24 cellular contexts compared by ENCODE assay signal in the genomic region with DNA sequence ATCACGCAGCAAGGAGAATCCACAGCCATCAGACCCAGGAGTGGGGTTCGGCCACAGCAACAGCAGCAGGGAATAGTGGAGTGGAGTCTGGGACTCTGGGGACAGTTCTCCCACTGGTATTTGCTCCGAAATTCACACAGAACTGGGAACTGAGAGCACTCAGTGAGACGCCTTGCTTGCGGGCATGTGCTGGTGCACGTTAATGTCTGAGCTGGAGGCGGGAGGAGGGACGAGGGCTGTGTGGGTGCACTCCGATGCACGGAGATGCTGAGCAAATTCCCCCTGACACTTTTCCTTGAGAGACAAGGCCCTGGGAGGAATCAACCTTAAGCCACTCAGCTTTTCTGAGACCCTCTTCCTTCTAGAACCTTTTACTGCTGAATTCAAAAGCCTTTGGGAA. TPM values are rescaled to one million over a fixed set of nuclear protein-coding genes. Genes with fewer than 3 reads are reported as not detected.
A peak's percentile ranks its signal among the peaks of the same experiment; 100 is the strongest.
DNase-seq lines count a peak whose midpoint lies in the region; ATAC-seq and TF ChIP-seq lines count a peak whose summit lies in the region.
"Had no signal": no experiment of that assay in that cellular context is flagged by ENCODE, and none has a peak within 500 bp of the region (broad histone marks: within the 10 kb centered on the region; RNA-seq: fewer than 3 reads in every experiment).

No MANE protein-coding gene starts in this region.

- H3K4me2 ChIP-seq in GM23338 (no peak overlapping the region), PC-3 (ENCODE audit: low read length) (peak overlapping the region; percentile 4; the same call in 1 of the 2 replicates), mesenchymal stem cell (ENCODE audit: low read length, poor library complexity, severe bottlenecking) (no peak overlapping the region)

- H2AK5ac ChIP-seq in mesenchymal stem cell (ENCODE audit: low read length, severe bottlenecking): no peak overlapping the region

- no peak overlapping the region for H4K8ac ChIP-seq in mesenchymal stem cell (ENCODE audit: low read length)

- H3K9me3 ChIP-seq in PC-3 (ENCODE audit: low read length): no peaks in the 10 kb centered on the region
- H3K9me3 ChIP-seq in mesenchymal stem cell (ENCODE audit: control insufficient read depth, low read length): no peaks in the 10 kb centered on the region
- H3K9me3 ChIP-seq: BLaER1 treated with 17β-estradiol and CSF1 and Interleukin-3, amounts not matched to agents 10 nM and 100 nM; Caco-2 had no signal

- H3K27me3 ChIP-seq in GM23338 (ENCODE audit: insufficient read depth): peaks cover 33% of the 10 kb centered on the region
- no peaks in the 10 kb centered on the region for H3K27me3 ChIP-seq in PC-3 (ENCODE audit: low read length)
- H3K27me3 ChIP-seq in mesenchymal stem cell (ENCODE audit: control insufficient read depth in 1 of 2, insufficient read depth in 1 of 2, low read length in 2 of 2): peaks cover 0 to 43% of the 10 kb centered on the region in 2 experiments
- H3K27me3 ChIP-seq: BLaER1 treated with 17β-estradiol and CSF1 and Interleukin-3, amounts not matched to agents 10 nM and 100 nM had no signal

- H3K79me1 ChIP-seq in mesenchymal stem cell (replicated peaks; ENCODE audit: low read length, poor library complexity, severe bottlenecking): no peaks in the 10 kb centered on the region

- POLR2A ChIA-PET in PC-3 (lab: Charles Lee; ENCODE audit: unreplicated experiment): no interaction called here

- H3K4me3 Mint-ChIP-seq in GM23338: no peak overlapping the region
- H3K4me3 Mint-ChIP-seq in stimulated activated naive B cell treated with anti-CD40 and anti-IgM and Interleukin-4, amounts not matched to agents 10 μg/mL and 1 μg/mL and 100 μg/mL, for 72 hours: no peak overlapping the region
- H3K4me3 Mint-ChIP-seq: CD4-positive, alpha-beta memory T cell had no signal

- H4K91ac ChIP-seq in mesenchymal stem cell (ENCODE audit: low read length): no peak overlapping the region

- DNase-seq in GM23338 (ENCODE audit: low spot score) (no peak), PC-3 (no peak), mesenchymal stem cell (no peak), putamen (ENCODE audit: low spot score) (peak; percentile 70), cerebellar nuclear complex (lab: John Stamatoyannopoulos, UW) (no peak)
- DNase-seq in stimulated activated naive B cell treated with anti-CD40 and anti-IgM and Interleukin-4, amounts not matched to agents 10 μg/mL and 1 μg/mL and 100 μg/mL, for 72 hours: no peak
- DNase-seq: ACHN; CD4-positive, alpha-beta memory T cell; DND-41; GOT3; KG1; NCI-H1105; NCI-H2029 treated with DMSO at 0.1 percent for 48 hours; NCI-H2171; NCI-H345; NCI-H524; NCI-H774; RPMI8226; SHP77 treated with DMSO at 0.1 percent for 48 hours had no signal

- no peak for TF ChIP-seq CTCF in GM23338 (conservative IDR thresholded peaks at IDR 0.05; ENCODE audit: low read depth in 2 of 2)
- no peak for TF ChIP-seq CTCF in PC-3 (conservative IDR thresholded peaks at IDR 0.05; ENCODE audit: low read depth, low read length)

- no peaks in the 10 kb centered on the region for H3K36me3 Mint-ChIP-seq in GM23338 (ENCODE audit: low read depth)
- no peaks in the 10 kb centered on the region for H3K36me3 Mint-ChIP-seq in stimulated activated naive B cell treated with anti-CD40 and anti-IgM and Interleukin-4, amounts not matched to agents 10 μg/mL and 1 μg/mL and 100 μg/mL, for 72 hours
- H3K36me3 Mint-ChIP-seq: CD4-positive, alpha-beta memory T cell had no signal

- H3K23ac ChIP-seq in mesenchymal stem cell (ENCODE audit: low read length in 2 of 2): no peak overlapping the region

- ATAC-seq in GM23338 (no peak), PC-3 (no peak), HG02970 (IDR thresholded peaks at IDR 0.05; ENCODE audit: low FRiP score, unreplicated experiment) (no peak)
- ATAC-seq in stimulated activated naive B cell treated with anti-CD40 and anti-IgM and Interleukin-4, amounts not matched to agents 10 μg/mL and 1 μg/mL and 100 μg/mL, for 72 hours (replicated peaks): no peak
- ATAC-seq: HCT116 had no signal

- H2BK5ac ChIP-seq in mesenchymal stem cell (ENCODE audit: low read depth, low read length, poor library complexity, severe bottlenecking): no peak overlapping the region

- H4K20me1 ChIP-seq in GM23338 (replicated peaks; ENCODE audit: insufficient read depth) (no peaks in the 10 kb centered on the region), PC-3 (ENCODE audit: low read length) (no peaks in the 10 kb centered on the region)
- H4K20me1 ChIP-seq: BLaER1 treated with 17β-estradiol and CSF1 and Interleukin-3, amounts not matched to agents 10 nM and 100 nM had no signal

- no peaks in the 10 kb centered on the region for H3F3A ChIP-seq in GM23338 (replicated peaks; ENCODE audit: low read depth)
- H3F3A ChIP-seq in PC-3 (ENCODE audit: low read length, unreplicated experiment): no peaks in the 10 kb centered on the region

- H3K18ac ChIP-seq in mesenchymal stem cell (ENCODE audit: low read depth in 1 of 2, low read length in 2 of 2): no peak overlapping the region

- H2AFZ ChIP-seq in GM23338 (peak overlapping the region; percentile 43; the same call in 1 of the 2 replicates), PC-3 (ENCODE audit: low read length) (no peak overlapping the region), mesenchymal stem cell (ENCODE audit: low read depth, low read length) (no peak overlapping the region)

- H2BK15ac ChIP-seq in mesenchymal stem cell (ENCODE audit: low read depth, poor library complexity, severe bottlenecking): peak overlapping the region; percentile 68

- H3K27ac Mint-ChIP-seq in GM23338: no peak overlapping the region
- H3K27ac Mint-ChIP-seq in stimulated activated naive B cell treated with anti-CD40 and anti-IgM and Interleukin-4, amounts not matched to agents 10 μg/mL and 1 μg/mL and 100 μg/mL, for 72 hours: no peak overlapping the region
- H3K27ac Mint-ChIP-seq: CD4-positive, alpha-beta memory T cell had no signal

- 83% methylated on average over 10 of the region's 10 CpGs for WGBS in mesenchymal stem cell

- H2BK12ac ChIP-seq in mesenchymal stem cell (ENCODE audit: low read length in 2 of 2): no peak overlapping the region

- no peaks in the 10 kb centered on the region for H3K79me2 ChIP-seq in GM23338 (replicated peaks; ENCODE audit: insufficient read depth)
- H3K79me2 ChIP-seq in PC-3 (ENCODE audit: low read length): no peaks in the 10 kb centered on the region

- peaks cover 13% of the 10 kb centered on the region for H3K4me1 ChIP-seq in GM23338 (ENCODE audit: insufficient read depth)
- H3K4me1 ChIP-seq in PC-3 (ENCODE audit: insufficient read depth, low read length): peaks cover 26% of the 10 kb centered on the region
- H3K4me1 ChIP-seq in mesenchymal stem cell (ENCODE audit: control insufficient read depth, insufficient read depth, low read depth, low read length): peaks cover 4% of the 10 kb centered on the region

- H3K4ac ChIP-seq in mesenchymal stem cell (ENCODE audit: low read depth in 1 of 2, low read length in 2 of 2): no peak overlapping the region

- CTCF ChIA-PET in PC-3 (lab: Charles Lee): no interaction called here

- intact Hi-C loops in PC-3 (cut with micrococcal nuclease): no loop called here

- no peak overlapping the region for H3K14ac ChIP-seq in mesenchymal stem cell (ENCODE audit: low read length in 2 of 2)

- H3K9ac ChIP-seq in PC-3 (ENCODE audit: low read length) (no peak overlapping the region), mesenchymal stem cell (ENCODE audit: low read length) (no peak overlapping the region)
- H3K9ac ChIP-seq: BLaER1 treated with 17β-estradiol and CSF1 and Interleukin-3, amounts not matched to agents 10 nM and 100 nM had no signal

- H3K9me2 ChIP-seq in GM23338 (ENCODE audit: insufficient read depth): peaks cover 7% of the 10 kb centered on the region; the same call in 1 of the 2 replicates
- H3K9me2 ChIP-seq in PC-3 (replicated peaks; ENCODE audit: low read length): no peaks in the 10 kb centered on the region

- H3K4me1 Mint-ChIP-seq in GM23338: peaks cover 12% of the 10 kb centered on the region
- peaks cover 23 to 25% of the 10 kb centered on the region in 2 donors for H3K4me1 Mint-ChIP-seq in stimulated activated naive B cell treated with anti-CD40 and anti-IgM and Interleukin-4, amounts not matched to agents 10 μg/mL and 1 μg/mL and 100 μg/mL, for 72 hours
- H3K4me1 Mint-ChIP-seq: CD4-positive, alpha-beta memory T cell had no signal

- H2BK120ac ChIP-seq in mesenchymal stem cell (ENCODE audit: low read depth, low read length): no peak overlapping the region

- H3K27me3 Mint-ChIP-seq in GM23338 (ENCODE audit: insufficient read depth, low read depth, poor library complexity): peaks cover 12% of the 10 kb centered on the region
- peaks cover 7 to 15% of the 10 kb centered on the region in 2 donors for H3K27me3 Mint-ChIP-seq in stimulated activated naive B cell treated with anti-CD40 and anti-IgM and Interleukin-4, amounts not matched to agents 10 μg/mL and 1 μg/mL and 100 μg/mL, for 72 hours

- H3K9me3 Mint-ChIP-seq in GM23338: no peaks in the 10 kb centered on the region
- H3K9me3 Mint-ChIP-seq in stimulated activated naive B cell treated with anti-CD40 and anti-IgM and Interleukin-4, amounts not matched to agents 10 μg/mL and 1 μg/mL and 100 μg/mL, for 72 hours: no peaks in the 10 kb centered on the region
- H3K9me3 Mint-ChIP-seq: CD4-positive, alpha-beta memory T cell had no signal

- no peak overlapping the region for H3K27ac ChIP-seq in GM23338 (ENCODE audit: low read depth)
- H3K27ac ChIP-seq in PC-3 (ENCODE audit: low read length): no peak overlapping the region
- H3K27ac ChIP-seq in mesenchymal stem cell (ENCODE audit: low read length, poor library complexity, severe bottlenecking): no peak overlapping the region
- H3K27ac ChIP-seq: BLaER1 treated with 17β-estradiol and CSF1 and Interleukin-3, amounts not matched to agents 10 nM and 100 nM; SK-N-MC had no signal

- no TSS peak for BruUV-seq in PC-3 (replicated peaks; lab: Mats Ljungman, UMichigan)

- H3K4me3 ChIP-seq in GM23338 (no peak overlapping the region), PC-3 (ENCODE audit: low read length) (no peak overlapping the region), mesenchymal stem cell (ENCODE audit: insufficient read depth in 1 of 2, low read depth in 1 of 2, low read length in 2 of 2) (no peak overlapping the region)
- H3K4me3 ChIP-seq: BLaER1 treated with 17β-estradiol and CSF1 and Interleukin-3, amounts not matched to agents 10 nM and 100 nM; SK-N-MC had no signal

- H3K36me3 ChIP-seq in GM23338 (ENCODE audit: insufficient read depth) (no peaks in the 10 kb centered on the region), PC-3 (ENCODE audit: low read depth, low read length) (no peaks in the 10 kb centered on the region), mesenchymal stem cell (ENCODE audit: control insufficient read depth in 1 of 2, insufficient read depth in 2 of 2, low read depth in 1 of 2, low read length in 2 of 2) (no peaks in the 10 kb centered on the region)
- H3K36me3 ChIP-seq: BLaER1 treated with 17β-estradiol and CSF1 and Interleukin-3, amounts not matched to agents 10 nM and 100 nM had no signal

RNA-seq across cellular contexts. Expression of gene RGS8, which starts 2.9 kb away (rescaled TPM):
- 1.0 and 2.5 TPM in 2 replicates for total RNA-seq in GM23338 (2014; rRNA removed; shearing (Covaris generic))
- polyA plus RNA-seq in GM23338 (2016; fragmentation: Nextera tagmentation; extraction: Ambion mirVana): 0.06 and 0.10 TPM in 2 replicates
- not detected in 2 replicates for total RNA-seq in PC-3 (2014; rRNA removed)
- not detected for polyA plus RNA-seq in mesenchymal stem cell (2013, experiment 1 of 2)
- polyA plus RNA-seq in mesenchymal stem cell (2013, experiment 2 of 2): not detected
- total RNA-seq: Caco-2; CD4-positive, alpha-beta memory T cell had no signal
- polyA plus RNA-seq: CD4-positive, alpha-beta memory T cell had no signal
